In the genomic region with DNA sequence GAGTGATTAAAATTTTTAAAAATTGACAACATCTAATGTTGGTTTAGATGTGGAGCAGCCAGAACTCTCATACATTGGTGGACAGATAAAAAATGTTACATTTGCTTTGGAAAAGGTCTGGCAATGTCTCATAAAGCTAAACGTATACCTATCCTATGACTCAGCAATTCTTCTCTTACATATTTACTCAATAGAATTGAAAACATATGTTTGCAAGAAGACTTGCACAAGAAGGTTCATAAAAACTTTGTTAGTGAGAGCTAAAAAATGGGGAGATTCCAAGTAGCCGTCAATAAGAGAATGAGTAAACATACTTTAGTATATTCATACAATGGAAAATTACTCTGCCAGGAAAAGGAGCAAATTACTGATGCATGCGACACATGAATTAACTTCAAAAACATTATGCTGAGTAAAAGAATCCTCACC, we compare ENCODE assay signal across 22 cellular contexts. TPM values are rescaled to one million over a fixed set of nuclear protein-coding genes. Genes with fewer than 3 reads are reported as not detected.
A peak's percentile ranks its signal among the peaks of the same experiment; 100 is the strongest.
DNase-seq lines count a peak whose midpoint lies in the region; ATAC-seq and TF ChIP-seq lines count a peak whose summit lies in the region.
"Had no signal": no experiment of that assay in that cellular context is flagged by ENCODE, and none has a peak within 500 bp of the region (broad histone marks: within the 10 kb centered on the region; RNA-seq: fewer than 3 reads in every experiment).

No MANE protein-coding gene starts in this region.

- TF ChIP-seq CTCF in AG04449 (IDR thresholded peaks at IDR 0.05; ENCODE audit: insufficient read depth, low read length, missing control alignments), result no peak
- TF ChIP-seq CTCF in fibroblast of the aortic adventitia (IDR thresholded peaks at IDR 0.05; ENCODE audit: insufficient read depth, low read length), result no peak
- TF ChIP-seq CTCF in GM20000 (IDR thresholded peaks at IDR 0.05; ENCODE audit: extremely low read depth, missing control alignments), result no peak

- no peaks in the 10 kb centered on the region for H3K9me3 Mint-ChIP-seq in effector memory CD8-positive, alpha-beta T cell
- H3K9me3 Mint-ChIP-seq: activated T-helper 2 cell treated with anti-CD3 and anti-CD28 coated beads, Interferon-gamma antibody, Interleukin-2, Interleukin-4, amounts not matched to agents 10 μg/mL and 5 μg/mL and 100 μg/mL, durations not matched to agents 14 hours and 24 hours and 36 hours; neural crest cell had no signal

- POLR2A ChIA-PET in AG04449 (lab: Yijun Ruan, JAX), result interaction anchor here (0.6 to 0.9 kb wide), 3 partner anchors 29 to 59 kb away, joined by 3 read pairs; no protein-coding TSS in a partner anchor

- no peak for ATAC-seq in GM19035 (IDR thresholded peaks at IDR 0.05; ENCODE audit: unreplicated experiment)
- ATAC-seq in effector memory CD8-positive, alpha-beta T cell (replicated peaks), result no peak
- ATAC-seq: activated CD8-positive, alpha-beta memory T cell treated with anti-CD3 and anti-CD28 coated beads, Interleukin-2, amount 10 ng/mL, durations not matched to agents 7 days and 5 days; left cardiac atrium; psoas muscle had no signal

- no peak overlapping the region for H3K27ac Mint-ChIP-seq in effector memory CD8-positive, alpha-beta T cell
- H3K27ac Mint-ChIP-seq: activated CD8-positive, alpha-beta memory T cell treated with anti-CD3 and anti-CD28 coated beads, Interleukin-2, amount 10 ng/mL, durations not matched to agents 7 days and 5 days; activated T-helper 2 cell treated with anti-CD3 and anti-CD28 coated beads, Interferon-gamma antibody, Interleukin-2, Interleukin-4, amounts not matched to agents 10 μg/mL and 5 μg/mL and 100 μg/mL, durations not matched to agents 14 hours and 24 hours and 36 hours; mesothelial cell of epicardium had no signal

- CTCF ChIA-PET in AG04449 (lab: Yijun Ruan, JAX), result interaction anchor here (0.7 to 5.9 kb wide), 2 partner anchors 57 to 418 kb away, joined by 3 to 40 read pairs; no protein-coding TSS in a partner anchor

- peak; percentile 91 for DNase-seq in AG04449 (ENCODE audit: low read depth, low spot score)
- peak; percentile 75 for DNase-seq in GM04504 (ENCODE audit: low read depth)
- peak; percentile 28 for DNase-seq in amniotic stem cell (lab: John Stamatoyannopoulos, UW)
- DNase-seq in fibroblast of the aortic adventitia (ENCODE audit: low read depth), result peak; percentile 96
- DNase-seq in kidney glomerular epithelial cell (lab: John Stamatoyannopoulos, UW), result no peak
- DNase-seq in effector memory CD8-positive, alpha-beta T cell, result no peak
- DNase-seq in GM20000 (ENCODE audit: low spot score), result no peak
- DNase-seq: ACHN; activated CD4-positive, alpha-beta T cell treated with anti-CD3 and anti-CD28 coated beads for 4 hours; activated CD8-positive, alpha-beta memory T cell treated with anti-CD3 and anti-CD28 coated beads, Interleukin-2, amount 10 ng/mL, durations not matched to agents 7 days and 5 days; amygdala; left cardiac atrium; NCI-H1694; Peyer's patch; psoas muscle; spleen had no signal

- H3K4me3 ChIP-seq in AG04449 (ENCODE audit: low read depth, low read length) (no peak overlapping the region), fibroblast of the aortic adventitia (ENCODE audit: low read depth, low read length) (no peak overlapping the region)
- H3K4me3 ChIP-seq: Peyer's patch, psoas muscle, spleen, thoracic aorta had no signal

- peaks cover 2% of the 10 kb centered on the region for H3K36me3 Mint-ChIP-seq in effector memory CD8-positive, alpha-beta T cell (ENCODE audit: insufficient read depth)
- H3K36me3 Mint-ChIP-seq: activated CD8-positive, alpha-beta memory T cell treated with anti-CD3 and anti-CD28 coated beads, Interleukin-2, amount 10 ng/mL, durations not matched to agents 7 days and 5 days; mesothelial cell of epicardium had no signal

- no peak overlapping the region for H3K4me3 Mint-ChIP-seq in effector memory CD8-positive, alpha-beta T cell
- H3K4me3 Mint-ChIP-seq: activated CD8-positive, alpha-beta memory T cell treated with anti-CD3 and anti-CD28 coated beads, Interleukin-2, amount 10 ng/mL, durations not matched to agents 7 days and 5 days; mesothelial cell of epicardium; neural crest cell had no signal

- peaks cover 44 to 86% of the 10 kb centered on the region in 2 donors for H3K27me3 Mint-ChIP-seq in effector memory CD8-positive, alpha-beta T cell

- H3K4me1 Mint-ChIP-seq in effector memory CD8-positive, alpha-beta T cell (ENCODE audit: low read depth in 2 of 2), result no peaks in the 10 kb centered on the region
- H3K4me1 Mint-ChIP-seq: activated CD8-positive, alpha-beta memory T cell treated with anti-CD3 and anti-CD28 coated beads, Interleukin-2, amount 10 ng/mL, durations not matched to agents 7 days and 5 days had no signal

RNA-seq across cellular contexts. Expression of a gene that starts 30.0 kb away (rescaled TPM):
- total RNA-seq in fibroblast of the aortic adventitia (ENCODE audit: low replicate concordance), result 4.8 and 19.2 TPM in 2 replicates
- total RNA-seq: activated CD8-positive, alpha-beta memory T cell treated with anti-CD3 and anti-CD28 coated beads, Interleukin-2, amount 10 ng/mL, durations not matched to agents 7 days and 5 days; activated T-helper 2 cell treated with anti-CD3 and anti-CD28 coated beads, Interferon-gamma antibody, Interleukin-2, Interleukin-4, amounts not matched to agents 10 μg/mL and 5 μg/mL and 100 μg/mL, durations not matched to agents 14 hours and 24 hours and 36 hours; G401 had no signal

Comparison
In these comparisons a context has a peak if more than half of its experiments do, and no peak if none do; other contexts are left out.
1. DNase-seq: peak in AG04449 (single experiment), GM04504 (single experiment), amniotic stem cell (single experiment) and fibroblast of the aortic adventitia (single experiment); none in kidney glomerular epithelial cell (single experiment), effector memory CD8-positive, alpha-beta T cell (0 of 3) and GM20000 (single experiment).